In genomic region chr3:12288466-12289129, GRCh38 we compare ENCODE assay signal across 1 cellular context.
TF ChIP-seq lines count a peak whose summit lies in the region.

Gene PPARG, plus strand, starts transcription at chr3:12289070. Its CDS starts 90,642 bp downstream, at chr3:12379712.

TF ChIP-seq in H1, 55 proteins besides CTCF, POLR2A, EP300 and RAD21 (continued from another document):
- no peak for TF ChIP-seq CREB1 (IDR thresholded peaks at IDR 0.05)
- no peak for TF ChIP-seq ASH2L (IDR thresholded peaks at IDR 0.05; ENCODE audit: low read length)
- TF ChIP-seq SP2 (IDR thresholded peaks at IDR 0.05; ENCODE audit: low read length) = no peak
- no peak for TF ChIP-seq RNF2 (IDR thresholded peaks at IDR 0.05; ENCODE audit: borderline replicate concordance, low read depth, low read length, missing control alignments, poor library complexity, severe bottlenecking)
- peak; percentile 15; the same call in 1 of the 2 replicates for TF ChIP-seq KDM1A (IDR thresholded peaks at IDR 0.05; ENCODE audit: borderline replicate concordance, low read length)
- no peak for TF ChIP-seq SIRT6 (IDR thresholded peaks at IDR 0.05; ENCODE audit: low read length)
- no peak for TF ChIP-seq TAF7 (optimal IDR thresholded peaks at IDR 0.05; ENCODE audit: borderline replicate concordance, low read depth, low read length)
- no peak for TF ChIP-seq POLR2AphosphoS5 (IDR thresholded peaks at IDR 0.05; ENCODE audit: low read depth, low read length)
- TF ChIP-seq TAF1 (IDR thresholded peaks at IDR 0.05; ENCODE audit: low read depth, low read length) = no peak
- TF ChIP-seq TCF12 (IDR thresholded peaks at IDR 0.05; ENCODE audit: low read depth, low read length) = no peak
- TF ChIP-seq CHD7 (IDR thresholded peaks at IDR 0.05; ENCODE audit: insufficient replicate concordance, low read length) = no peak
- TF ChIP-seq SRF (IDR thresholded peaks at IDR 0.05; ENCODE audit: low read depth, low read length) = no peak
- TF ChIP-seq KDM4A (IDR thresholded peaks at IDR 0.05; ENCODE audit: low read depth, low read length, severe bottlenecking) = peak; percentile 68
- no peak for TF ChIP-seq ATF2 (IDR thresholded peaks at IDR 0.05; ENCODE audit: low read length)
- TF ChIP-seq MAX (IDR thresholded peaks at IDR 0.05) = no peak
- no peak for TF ChIP-seq JUN (IDR thresholded peaks at IDR 0.05; ENCODE audit: low read depth, low read length)
- TF ChIP-seq SP4 (IDR thresholded peaks at IDR 0.05; ENCODE audit: low read length) = no peak
- TF ChIP-seq EZH2 (IDR thresholded peaks at IDR 0.05; ENCODE audit: low read depth, low read length, severe bottlenecking) = peak; percentile 61
- TF ChIP-seq TBP (IDR thresholded peaks at IDR 0.05; ENCODE audit: low read depth, low read length) = no peak
- no peak for TF ChIP-seq CBX8 (IDR thresholded peaks at IDR 0.05; ENCODE audit: borderline replicate concordance, low read depth, low read length)
- TF ChIP-seq GABPA (IDR thresholded peaks at IDR 0.05; ENCODE audit: borderline replicate concordance, insufficient read depth, low read length) = no peak
- no peak for TF ChIP-seq CEBPB (IDR thresholded peaks at IDR 0.05; ENCODE audit: low read depth, low read length)
- TF ChIP-seq CTBP2 (IDR thresholded peaks at IDR 0.05; ENCODE audit: borderline replicate concordance, insufficient read depth, insufficient read length, low read length) = no peak
- peak; percentile 80 for TF ChIP-seq SUZ12 (IDR thresholded peaks at IDR 0.05; ENCODE audit: low read length)
- TF ChIP-seq CHD1 (IDR thresholded peaks at IDR 0.05; ENCODE audit: low read depth, low read length) = no peak
- no peak for TF ChIP-seq YY1 (IDR thresholded peaks at IDR 0.05; ENCODE audit: low read depth, low read length)
